ENCODE assay signal across 16 cellular contexts in genomic region chr2:237184192-237184922, GRCh38.
DNase-seq lines count a peak whose midpoint lies in the region; ATAC-seq and TF ChIP-seq lines count a peak whose summit lies in the region.
"Had no signal": no experiment of that assay in that cellular context is flagged by ENCODE, and none has a peak within 500 bp of the region (broad histone marks: within the 10 kb centered on the region; RNA-seq: fewer than 3 reads in every experiment).

No MANE protein-coding gene starts in this region.

- ATAC-seq in Panc1 (peak; percentile 91), GM21576 (IDR thresholded peaks at IDR 0.05; ENCODE audit: unreplicated experiment) (no peak), GM21515 (IDR thresholded peaks at IDR 0.05; ENCODE audit: unreplicated experiment) (no peak)
- ATAC-seq: left lobe of liver, right cardiac atrium had no signal

- H2BK120ac ChIP-seq in trophoblast cell (ENCODE audit: insufficient read depth, low read length, poor library complexity), result no peak overlapping the region

- intact Hi-C loops in Panc1 (cut with micrococcal nuclease; ENCODE audit: unreplicated experiment), result no loop called here

- no TSS peak for BruUV-seq in Panc1 (replicated peaks; lab: Mats Ljungman, UMichigan)

- H3K79me2 ChIP-seq in GM23248 (ENCODE audit: insufficient read depth) (no peaks in the 10 kb centered on the region), trophoblast cell (ENCODE audit: control insufficient read depth, insufficient read depth, low read length, poor library complexity) (no peaks in the 10 kb centered on the region)

- peaks cover 3% of the 10 kb centered on the region for H3K79me1 ChIP-seq in trophoblast cell (ENCODE audit: low read length)

- in situ Hi-C loops in GM23248 (cut with MboI), result no loop called here
- in situ Hi-C loops in Panc1 (cut with HindIII; ENCODE audit: low pct_unique_long_range_greater_than_20kb, low sequenced_read_pairs), result no loop called here

- no peak overlapping the region for H3K4ac ChIP-seq in trophoblast cell (ENCODE audit: low read depth, low read length)

- peaks cover 31% of the 10 kb centered on the region for H3K4me1 ChIP-seq in GM23248 (ENCODE audit: insufficient read depth)
- H3K4me1 ChIP-seq in Panc1 (ENCODE audit: control insufficient read depth, insufficient read depth, low read length), result no peaks in the 10 kb centered on the region
- H3K4me1 ChIP-seq in trophoblast cell (ENCODE audit: control insufficient read depth in 1 of 2, insufficient read depth in 2 of 2, low read length in 2 of 2), result peaks cover 2 to 3% of the 10 kb centered on the region in 2 experiments

- POLR2A ChIA-PET in Panc1 (lab: Charles Lee), result no interaction called here

- H4K12ac ChIP-seq in trophoblast cell (ENCODE audit: low read depth, low read length), result no peak overlapping the region

- H4K8ac ChIP-seq in trophoblast cell (ENCODE audit: low read depth, low read length), result no peak overlapping the region

- H2BK12ac ChIP-seq in trophoblast cell (ENCODE audit: low read length), result peak overlapping the region; percentile 59

- H3K27me3 ChIP-seq in GM23248 (replicated peaks; ENCODE audit: insufficient read depth) (no peaks in the 10 kb centered on the region), Panc1 (ENCODE audit: control insufficient read depth, insufficient read depth, low read length) (no peaks in the 10 kb centered on the region), trophoblast cell (ENCODE audit: insufficient read depth, low read length) (no peaks in the 10 kb centered on the region)

- no peaks in the 10 kb centered on the region for H3K9me3 ChIP-seq in GM23248 (ENCODE audit: low read depth)
- peaks cover 3% of the 10 kb centered on the region; the same call in 1 of the 2 replicates for H3K9me3 ChIP-seq in Panc1 (ENCODE audit: control insufficient read depth, insufficient read depth, low read depth, low read length)
- H3K9me3 ChIP-seq in trophoblast cell (ENCODE audit: insufficient read depth, low read depth, low read length), result peaks cover 6% of the 10 kb centered on the region

- CTCF ChIA-PET in Panc1 (lab: Charles Lee), result no interaction called here

- H3K9me2 ChIP-seq in GM23248 (ENCODE audit: insufficient read depth), result no peaks in the 10 kb centered on the region

- H2AFZ ChIP-seq in GM23248, result no peak overlapping the region
- H2AFZ ChIP-seq in trophoblast cell (ENCODE audit: insufficient read depth, low read length, poor library complexity), result no peak overlapping the region

- TF ChIP-seq CTCF in Panc1 (IDR thresholded peaks at IDR 0.05), result no peak
- no peak for TF ChIP-seq CTCF in epithelial cell of esophagus (IDR thresholded peaks at IDR 0.05; ENCODE audit: insufficient read depth, low read depth, low read length, missing control alignments)

- H3K4me3 ChIP-seq in GM23248, result no peak overlapping the region
- H3K4me3 ChIP-seq in Panc1 (ENCODE audit: low read depth in 2 of 2, low read length in 2 of 2), result no peak overlapping the region
- H3K4me3 ChIP-seq in epithelial cell of esophagus (ENCODE audit: low read length), result no peak overlapping the region
- no peak overlapping the region for H3K4me3 ChIP-seq in trophoblast cell (ENCODE audit: low read depth, low read length)

- peak overlapping the region; percentile 54 for H3K27ac ChIP-seq in GM23248
- H3K27ac ChIP-seq in Panc1 (ENCODE audit: low read length), result peak overlapping the region; percentile 59; the same call in 1 of the 2 replicates
- no peak overlapping the region for H3K27ac ChIP-seq in trophoblast cell (ENCODE audit: low read depth, low read length)
- H3K27ac ChIP-seq: VCaP had no signal

- H3K4me2 ChIP-seq in GM23248 (ENCODE audit: unreplicated experiment), result peak overlapping the region; percentile 22
- H3K4me2 ChIP-seq in trophoblast cell (ENCODE audit: low read length), result no peak overlapping the region

- H2BK5ac ChIP-seq in trophoblast cell (ENCODE audit: low read depth, low read length, poor library complexity), result no peak overlapping the region

- H3K36me3 ChIP-seq in GM23248 (ENCODE audit: low read depth) (no peaks in the 10 kb centered on the region), Panc1 (ENCODE audit: control insufficient read depth, insufficient read depth, low read length) (no peaks in the 10 kb centered on the region), trophoblast cell (ENCODE audit: control insufficient read depth in 1 of 2, insufficient read depth in 2 of 2, low read length in 2 of 2) (no peaks in the 10 kb centered on the region)

- H3K9ac ChIP-seq in GM23248, result no peak overlapping the region
- H3K9ac ChIP-seq in trophoblast cell (ENCODE audit: low read length), result no peak overlapping the region

- H3K14ac ChIP-seq in trophoblast cell (ENCODE audit: low read length), result no peak overlapping the region

- 66 to 71% methylated on average over 14 of the region's 14 CpGs for WGBS in GM23248 (ENCODE audit: low coverage in 1 of 2, low lambda C conversion rate in 2 of 2, missing lambda C conversion rate in 2 of 2), 2 experiments
- no CpG with 5 or more reads among the region's 14 CpGs for WGBS in trophoblast cell (ENCODE audit: extremely low coverage, insufficient coverage, insufficient read length)

- H4K20me1 ChIP-seq in GM23248 (ENCODE audit: insufficient read depth), result no peaks in the 10 kb centered on the region

- DNase-seq in GM23248, result peak; percentile 85
- DNase-seq in Panc1 (ENCODE audit: low read depth, low spot score), result no peak
- DNase-seq in epithelial cell of esophagus (ENCODE audit: low read depth), result peak; percentile 60
- DNase-seq in trophoblast cell, result peak in 1 of 2 donors; percentile 45
- DNase-seq in globus pallidus (ENCODE audit: low spot score), result no peak
- DNase-seq: activated T-cell treated with anti-CD3 and anti-CD28 coated beads for 4 hours; aorta; KBM-7; NCI-H1694; nephron progenitor cell; right cardiac atrium; stimulated activated naive CD4-positive, alpha-beta T cell treated with Interleukin-2 at 50 U/mL for 16 hours had no signal

- H3K23ac ChIP-seq in trophoblast cell (ENCODE audit: low read length), result no peak overlapping the region

- no peak overlapping the region for H4K91ac ChIP-seq in trophoblast cell (ENCODE audit: low read depth, low read length)

- H3F3A ChIP-seq in GM23248 (ENCODE audit: insufficient read depth), result peaks cover 29% of the 10 kb centered on the region

- no peak overlapping the region for H3K18ac ChIP-seq in trophoblast cell (ENCODE audit: low read length)

- no peak overlapping the region for H2AK5ac ChIP-seq in trophoblast cell (ENCODE audit: low read length)

Comparison
In these comparisons a context has a peak if more than half of its experiments do, and no peak if none do; other contexts are left out.
1. DNase-seq: peak in GM23248 (single experiment) and epithelial cell of esophagus (single experiment); none in Panc1 (single experiment) and globus pallidus (single experiment).